1 cellular context compared by ENCODE assay signal in genomic region chr10:114708717-114709352, GRCh38.
TF ChIP-seq lines count a peak whose summit lies in the region.

No MANE protein-coding gene starts in this region.

TF ChIP-seq in HCT116, 20 proteins besides CTCF, POLR2A, EP300 and RAD21 (continued from another document):
- 0 out of 2 replicates have a peak, but pooled peaks have one; percentile 17 for TF ChIP-seq MAX (IDR thresholded peaks at IDR 0.05)
- TF ChIP-seq CEBPB (IDR thresholded peaks at IDR 0.05; ENCODE audit: low read depth), result no peak
- peak; percentile 18; the same call in 1 of the 2 replicates for TF ChIP-seq SP1 (IDR thresholded peaks at IDR 0.05; ENCODE audit: low read depth)
- TF ChIP-seq, protein P1, sequence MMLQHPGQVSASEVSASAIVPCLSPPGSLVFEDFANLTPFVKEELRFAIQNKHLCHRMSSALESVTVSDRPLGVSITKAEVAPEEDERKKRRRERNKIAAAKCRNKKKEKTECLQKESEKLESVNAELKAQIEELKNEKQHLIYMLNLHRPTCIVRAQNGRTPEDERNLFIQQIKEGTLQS (IDR thresholded peaks at IDR 0.05), result no peak
